Comparison of ENCODE assay signal across 21 cellular contexts in the genomic region with DNA sequence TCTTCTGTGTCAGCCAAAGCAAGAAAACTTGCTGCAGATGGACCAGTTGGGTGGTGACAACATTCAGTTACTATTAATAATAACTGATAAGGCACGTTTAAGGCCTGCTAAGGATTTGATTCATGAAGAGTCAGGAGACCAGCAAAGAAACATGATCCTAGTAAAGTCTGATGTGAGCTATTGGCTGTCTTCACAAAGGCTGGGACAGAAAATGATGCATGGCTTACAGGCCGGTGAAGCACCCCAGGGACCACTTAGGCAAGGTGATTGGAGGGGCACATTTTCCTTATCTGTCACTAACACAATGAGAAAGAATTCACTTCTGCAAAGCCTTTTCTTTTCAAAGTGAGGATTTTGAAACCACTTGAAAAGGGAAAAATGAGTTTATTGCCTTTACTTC.
"Had no signal": no experiment of that assay in that cellular context is flagged by ENCODE, and none has a peak within 500 bp of the region (broad histone marks: within the 10 kb centered on the region; RNA-seq: fewer than 3 reads in every experiment).

No MANE protein-coding gene starts in this region.

- H3K27ac Mint-ChIP-seq: activated B cell treated with CpG ODN at 0.5 μM for 24 hours; activated CD8-positive, alpha-beta T cell treated with anti-CD3 and anti-CD28 coated beads, Interleukin-2, amount 10 ng/mL, durations not matched to agents 7 days and 5 days; activated naive CD4-positive, alpha-beta T cell treated with anti-CD3 and anti-CD28 coated beads, Interleukin-2, amount 50 U/mL, for 72 hours; dendritic cell treated with granulocyte-macrophage colony-stimulating factor and Interleukin-4, amounts not matched to agents 40 ng/mL and 50 ng/mL, for 4 days; natural killer cell treated with Interleukin-12 subunit alpha and Interleukin-12 subunit beta and Interleukin-15 and Interleukin-18, amount 100 ng/mL, for 72 hours had no signal

- H3K4me1 ChIP-seq: sigmoid colon, stomach, testis, upper lobe of left lung had no signal

- H3K36me3 ChIP-seq: sigmoid colon, stomach, upper lobe of left lung had no signal

- H3K4me3 Mint-ChIP-seq: activated B cell treated with CpG ODN at 0.5 μM for 24 hours; activated CD8-positive, alpha-beta T cell treated with anti-CD3 and anti-CD28 coated beads, Interleukin-2, amount 10 ng/mL, durations not matched to agents 7 days and 5 days; brain; dendritic cell treated with granulocyte-macrophage colony-stimulating factor and Interleukin-4, amounts not matched to agents 40 ng/mL and 50 ng/mL, for 4 days; natural killer cell treated with Interleukin-12 subunit alpha and Interleukin-12 subunit beta and Interleukin-15 and Interleukin-18, amount 100 ng/mL, for 72 hours had no signal

- H3K27ac ChIP-seq: psoas muscle, sigmoid colon, stomach, testis, upper lobe of left lung had no signal

- H3K9me3 ChIP-seq: sigmoid colon, testis, upper lobe of left lung had no signal

- H3K27me3 Mint-ChIP-seq: brain; dendritic cell treated with granulocyte-macrophage colony-stimulating factor and Interleukin-4, amounts not matched to agents 40 ng/mL and 50 ng/mL, for 4 days had no signal

- H3K4me3 ChIP-seq: psoas muscle, sigmoid colon, stomach, testis, upper lobe of left lung had no signal

- ATAC-seq: activated CD8-positive, alpha-beta T cell treated with anti-CD3 and anti-CD28 coated beads, Interleukin-2, amount 10 ng/mL, durations not matched to agents 7 days and 5 days; activated naive CD4-positive, alpha-beta T cell treated with anti-CD3 and anti-CD28 coated beads, Interleukin-2, amount 50 U/mL, for 72 hours; natural killer cell treated with Interleukin-12 subunit alpha and Interleukin-12 subunit beta and Interleukin-15 and Interleukin-18, amount 100 ng/mL, for 72 hours; psoas muscle had no signal

- H3K36me3 Mint-ChIP-seq: activated naive CD4-positive, alpha-beta T cell treated with anti-CD3 and anti-CD28 coated beads, Interleukin-2, amount 50 U/mL, for 72 hours; brain; natural killer cell treated with Interleukin-12 subunit alpha and Interleukin-12 subunit beta and Interleukin-15 and Interleukin-18, amount 100 ng/mL, for 72 hours had no signal

- DNase-seq: activated B cell treated with CpG ODN at 0.5 μM for 24 hours; activated CD4-positive, alpha-beta T cell treated with anti-CD3 and anti-CD28 coated beads for 48 hours; activated CD8-positive, alpha-beta memory T cell treated with anti-CD3 and anti-CD28 coated beads, Interleukin-2, amount 50 U/mL, for 4 hours; activated CD8-positive, alpha-beta T cell treated with anti-CD3 and anti-CD28 coated beads, Interleukin-2, amount 10 ng/mL, durations not matched to agents 7 days and 5 days; activated effector memory CD4-positive, alpha-beta T cell treated with anti-CD3 and anti-CD28 coated beads, Interleukin-2, amount 50 U/mL, for 16 hours; activated T-cell treated with anti-CD3 and anti-CD28 coated beads, Interleukin-2, amount 50 U/mL, for 48 hours; amygdala; effector memory CD4-positive, alpha-beta T cell; foreskin melanocyte; head of caudate nucleus; mammary epithelial cell; psoas muscle; sigmoid colon; stimulated activated CD4-positive, alpha-beta T cell treated with anti-CD3 and anti-CD28 coated beads, Interleukin-1b, Interleukin-23, amount 100 ng/mL, for 48 hours; stomach; testis; upper lobe of left lung had no signal

- H3K27me3 ChIP-seq: sigmoid colon, stomach, testis, upper lobe of left lung had no signal

- H3K4me1 Mint-ChIP-seq: activated B cell treated with CpG ODN at 0.5 μM for 24 hours, brain had no signal
